In genomic region chr11:48028909-48029685, GRCh38 we compare ENCODE assay signal across 10 cellular contexts. TPM values are rescaled to one million over a fixed set of nuclear protein-coding genes. Genes with fewer than 3 reads are reported as not detected.
DNase-seq lines count a peak whose midpoint lies in the region; ATAC-seq and TF ChIP-seq lines count a peak whose summit lies in the region.
"Had no signal": no experiment of that assay in that cellular context is flagged by ENCODE, and none has a peak within 500 bp of the region (broad histone marks: within the 10 kb centered on the region; RNA-seq: fewer than 3 reads in every experiment).

No MANE protein-coding gene starts in this region.

- H2AFZ ChIP-seq in fibroblast of lung (ENCODE audit: low read length), result no peak overlapping the region
- no peak overlapping the region for H2AFZ ChIP-seq in smooth muscle cell (ENCODE audit: low read depth)

- no TSS peak for BruUV-seq in Caco-2 (replicated peaks; lab: Mats Ljungman, UMichigan)

- DNase-seq in activated CD4-positive, alpha-beta T cell treated with anti-CD3 and anti-CD28 coated beads, Interleukin-2, amount 10 ng/mL, durations not matched to agents 24 days and 14 days, result peak; percentile 79
- no peak for DNase-seq in activated CD4-positive, alpha-beta T cell treated with anti-CD3 and anti-CD28 coated beads, Interleukin-2, amount 50 U/mL, for 4 hours
- DNase-seq in T-helper 17 cell (no peak), fibroblast of lung (ENCODE audit: low read depth in 2 of 2) (peak; percentile 23 to 30), smooth muscle cell (lab: John Stamatoyannopoulos, UW; ENCODE audit: unreplicated experiment) (no peak), Caco-2 (no peak)
- no peak for DNase-seq in effector CD4-positive, alpha-beta T cell
- DNase-seq: ACHN, NCI-H2107 had no signal

- no peaks in the 10 kb centered on the region for H3F3A ChIP-seq in smooth muscle cell (ENCODE audit: low read depth)

- peaks cover 49% of the 10 kb centered on the region for H3K36me3 Mint-ChIP-seq in activated CD4-positive, alpha-beta T cell treated with anti-CD3 and anti-CD28 coated beads, Interleukin-2, amount 10 ng/mL, durations not matched to agents 24 days and 14 days (ENCODE audit: low read depth)
- peaks cover 4% of the 10 kb centered on the region for H3K36me3 Mint-ChIP-seq in T-helper 17 cell (ENCODE audit: low read depth)
- no peaks in the 10 kb centered on the region for H3K36me3 Mint-ChIP-seq in Caco-2 (ENCODE audit: insufficient read depth, unreplicated experiment)

- no peaks in the 10 kb centered on the region for H3K9me3 Mint-ChIP-seq in activated CD4-positive, alpha-beta T cell treated with anti-CD3 and anti-CD28 coated beads, Interleukin-2, amount 10 ng/mL, durations not matched to agents 24 days and 14 days
- H3K9me3 Mint-ChIP-seq in Caco-2 (ENCODE audit: unreplicated experiment), result no peaks in the 10 kb centered on the region

- peaks cover 74% of the 10 kb centered on the region for H3K4me1 Mint-ChIP-seq in activated CD4-positive, alpha-beta T cell treated with anti-CD3 and anti-CD28 coated beads, Interleukin-2, amount 10 ng/mL, durations not matched to agents 24 days and 14 days
- peaks cover 38% of the 10 kb centered on the region for H3K4me1 Mint-ChIP-seq in T-helper 17 cell
- peaks cover 8% of the 10 kb centered on the region for H3K4me1 Mint-ChIP-seq in Caco-2 (ENCODE audit: low read depth, unreplicated experiment)

- no peak overlapping the region for H3K9ac ChIP-seq in fibroblast of lung (ENCODE audit: insufficient read depth, low read length)
- no peak overlapping the region for H3K9ac ChIP-seq in smooth muscle cell (ENCODE audit: low read depth)

- H3K9me3 ChIP-seq in T-helper 17 cell (ENCODE audit: control insufficient read depth, low read length, poor library complexity, severe bottlenecking), result no peaks in the 10 kb centered on the region
- no peaks in the 10 kb centered on the region for H3K9me3 ChIP-seq in fibroblast of lung (ENCODE audit: control insufficient read depth, insufficient read depth, low read depth, low read length)
- H3K9me3 ChIP-seq in smooth muscle cell (replicated peaks; ENCODE audit: low read depth), result no peaks in the 10 kb centered on the region
- no peaks in the 10 kb centered on the region for H3K9me3 ChIP-seq in Caco-2

- H3K4me1 ChIP-seq in fibroblast of lung (ENCODE audit: control insufficient read depth, extremely low read depth, insufficient read depth, low read length), result no peaks in the 10 kb centered on the region
- H3K4me1 ChIP-seq in smooth muscle cell (ENCODE audit: low read depth), result peaks cover 19% of the 10 kb centered on the region
- no peaks in the 10 kb centered on the region for H3K4me1 ChIP-seq in Caco-2

- 85% methylated on average over 7 of the region's 7 CpGs for WGBS in smooth muscle cell (ENCODE audit: low lambda C conversion rate)

- TF ChIP-seq CTCF in fibroblast of lung (conservative IDR thresholded peaks at IDR 0.05 in 1 of 2, IDR thresholded peaks at IDR 0.05 in 1 of 2; ENCODE audit: low read depth in 1 of 2, low read length in 2 of 2) (no peak), smooth muscle cell (IDR thresholded peaks at IDR 0.05; ENCODE audit: borderline replicate concordance, insufficient read depth, poor library complexity, severe bottlenecking) (no peak), Caco-2 (IDR thresholded peaks at IDR 0.05; ENCODE audit: insufficient read depth in 1 of 2, low read depth in 1 of 2, low read length in 1 of 2, severe bottlenecking in 1 of 2, unreplicated experiment in 1 of 2) (no peak)

- H3K36me3 ChIP-seq in fibroblast of lung (ENCODE audit: control insufficient read depth, insufficient read depth, low read length), result no peaks in the 10 kb centered on the region
- H3K36me3 ChIP-seq in smooth muscle cell (ENCODE audit: low read depth), result no peaks in the 10 kb centered on the region
- no peaks in the 10 kb centered on the region for H3K36me3 ChIP-seq in Caco-2 (ENCODE audit: control insufficient read depth, insufficient read depth, low read length)

- H3K27me3 ChIP-seq in fibroblast of lung (ENCODE audit: control insufficient read depth, insufficient read depth, low read length), result no peaks in the 10 kb centered on the region
- H3K27me3 ChIP-seq in smooth muscle cell (ENCODE audit: low read depth), result no peaks in the 10 kb centered on the region
- no peaks in the 10 kb centered on the region for H3K27me3 ChIP-seq in Caco-2 (replicated peaks; ENCODE audit: control insufficient read depth, insufficient read depth, low read length)

- peak; percentile 84 for ATAC-seq in T-helper 17 cell
- ATAC-seq in GM18505 (IDR thresholded peaks at IDR 0.05; ENCODE audit: unreplicated experiment), result no peak

- H4K20me1 ChIP-seq in fibroblast of lung (ENCODE audit: control insufficient read depth, extremely low read depth, insufficient read depth, low read length) (no peaks in the 10 kb centered on the region), smooth muscle cell (ENCODE audit: low read depth) (no peaks in the 10 kb centered on the region)

- H3K4me3 ChIP-seq in fibroblast of lung (replicated peaks in 1 of 4; ENCODE audit: control extremely low read depth in 1 of 4, insufficient read depth in 1 of 4, low read depth in 3 of 4, low read length in 4 of 4) (no peak overlapping the region), smooth muscle cell (no peak overlapping the region), Caco-2 (ENCODE audit: low read depth, low read length) (no peak overlapping the region)

- POLR2A ChIA-PET in Caco-2 (lab: Charles Lee), result no interaction called here

- H3K27ac Mint-ChIP-seq in activated CD4-positive, alpha-beta T cell treated with anti-CD3 and anti-CD28 coated beads, Interleukin-2, amount 10 ng/mL, durations not matched to agents 24 days and 14 days, result peak overlapping the region; percentile 55
- peak overlapping the region; percentile 72 for H3K27ac Mint-ChIP-seq in T-helper 17 cell
- no peak overlapping the region for H3K27ac Mint-ChIP-seq in Caco-2 (ENCODE audit: unreplicated experiment)

- no peaks in the 10 kb centered on the region for H3K27me3 Mint-ChIP-seq in activated CD4-positive, alpha-beta T cell treated with anti-CD3 and anti-CD28 coated beads, Interleukin-2, amount 10 ng/mL, durations not matched to agents 24 days and 14 days
- H3K27me3 Mint-ChIP-seq in T-helper 17 cell (no peaks in the 10 kb centered on the region), Caco-2 (ENCODE audit: insufficient read depth, unreplicated experiment) (no peaks in the 10 kb centered on the region)

- no peak overlapping the region for H3K27ac ChIP-seq in fibroblast of lung (ENCODE audit: insufficient read depth, low read length)
- no peak overlapping the region for H3K27ac ChIP-seq in smooth muscle cell (ENCODE audit: low read depth)

- intact Hi-C loops in activated CD4-positive, alpha-beta T cell treated with anti-CD3 and anti-CD28 coated beads, Interleukin-2, amount 10 ng/mL, durations not matched to agents 24 days and 14 days (cut with micrococcal nuclease), result no loop called here
- intact Hi-C loops in Caco-2 (cut with micrococcal nuclease; ENCODE audit: unreplicated experiment), result no loop called here

- H3K79me2 ChIP-seq in fibroblast of lung (ENCODE audit: control insufficient read depth, insufficient read depth, low read length), result peaks cover 1% of the 10 kb centered on the region
- no peaks in the 10 kb centered on the region for H3K79me2 ChIP-seq in smooth muscle cell (ENCODE audit: low read depth)

- no peak for TF ChIP-seq POLR2A in GM18505 (IDR thresholded peaks at IDR 0.05; ENCODE audit: borderline replicate concordance, extremely low read depth, insufficient read depth, insufficient read length)

- CTCF ChIA-PET in Caco-2 (lab: Charles Lee), result no interaction called here

- peak overlapping the region; percentile 42 for H3K4me3 Mint-ChIP-seq in activated CD4-positive, alpha-beta T cell treated with anti-CD3 and anti-CD28 coated beads, Interleukin-2, amount 10 ng/mL, durations not matched to agents 24 days and 14 days
- H3K4me3 Mint-ChIP-seq in T-helper 17 cell (no peak overlapping the region), Caco-2 (ENCODE audit: unreplicated experiment) (no peak overlapping the region)

- H3K4me2 ChIP-seq in fibroblast of lung (ENCODE audit: extremely low read depth, insufficient read depth, low read length) (no peak overlapping the region), smooth muscle cell (peak overlapping the region; percentile 7)

RNA-seq across cellular contexts. Expression of gene PTPRJ, which starts 48.7 kb away (rescaled TPM):
- 51.3 and 52.2 TPM in 2 replicates for total RNA-seq in activated CD4-positive, alpha-beta T cell treated with anti-CD3 and anti-CD28 coated beads, Interleukin-2, amount 10 ng/mL, durations not matched to agents 24 days and 14 days
- total RNA-seq in T-helper 17 cell (10 to 100 TPM; 33.2 to 83.9 TPM), fibroblast of lung (3.9 and 5.8 TPM in 2 replicates), smooth muscle cell (2.6 and 6.3 TPM in 2 replicates), Caco-2 (2022) (9.7 and 11.0 TPM in 2 replicates)
- polyA plus RNA-seq in fibroblast of lung (2.4 and 5.3 TPM in 2 replicates), smooth muscle cell (1.5 and 1.7 TPM in 2 replicates)
- polyA plus RNA-seq in fibroblast of lung (2012), result 4.0 and 11.5 TPM in 2 replicates
- 9.1 and 16.5 TPM in 2 replicates for polyA minus RNA-seq in fibroblast of lung (ENCODE audit: low replicate concordance)

Comparison
In these comparisons a context has a peak if more than half of its experiments do, and no peak if none do; other contexts are left out.
1. DNase-seq: peak in activated CD4-positive, alpha-beta T cell treated with anti-CD3 and anti-CD28 coated beads, Interleukin-2, amount 10 ng/mL, durations not matched to agents 24 days and 14 days (single experiment) and fibroblast of lung (2 of 2); none in activated CD4-positive, alpha-beta T cell treated with anti-CD3 and anti-CD28 coated beads, Interleukin-2, amount 50 U/mL, for 4 hours (0 of 2), T-helper 17 cell (0 of 3), smooth muscle cell (single experiment), Caco-2 (0 of 2) and effector CD4-positive, alpha-beta T cell (single experiment).